In the genomic region with DNA sequence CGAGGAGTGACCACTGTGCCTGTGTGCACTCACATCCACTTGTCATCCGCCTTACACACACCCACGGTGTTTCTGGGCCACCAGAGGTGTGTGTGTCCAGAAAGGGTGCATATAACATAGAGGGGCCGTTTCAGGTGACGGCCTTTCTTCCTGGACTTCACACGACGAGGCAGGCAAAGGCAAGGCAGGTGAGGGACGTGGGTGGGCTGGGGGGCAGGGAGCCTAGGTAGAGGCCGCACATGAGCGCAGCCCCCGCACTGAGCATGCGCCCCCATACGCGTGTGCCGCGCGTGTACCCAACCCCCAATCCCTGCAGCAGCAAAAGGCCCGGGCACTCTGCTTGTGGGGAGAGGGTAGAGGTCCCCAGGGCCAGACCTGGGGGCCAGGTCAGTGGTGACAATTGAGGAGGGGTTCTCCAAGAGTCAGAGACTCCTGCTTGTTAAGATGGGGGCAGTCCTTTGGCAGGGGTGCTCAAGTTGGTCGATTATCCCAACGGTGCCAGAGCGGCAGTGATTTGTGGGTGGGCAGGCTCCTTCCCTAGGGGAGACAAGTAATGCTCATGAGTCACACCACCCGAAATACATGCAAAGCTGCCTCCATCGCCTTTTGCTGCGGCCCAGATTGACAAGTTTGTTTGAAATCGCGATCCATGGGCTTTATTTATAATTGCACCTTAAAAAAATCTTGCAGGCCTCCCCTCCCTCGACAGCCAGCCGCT, we compare ENCODE assay signal across 8 cellular contexts. TPM values are rescaled to one million over a fixed set of nuclear protein-coding genes. Genes with fewer than 3 reads are reported as not detected.
DNase-seq lines count a peak whose midpoint lies in the region; ATAC-seq and TF ChIP-seq lines count a peak whose summit lies in the region.

No MANE protein-coding gene starts in this region.

- ATAC-seq in GM18867 (IDR thresholded peaks at IDR 0.05; ENCODE audit: unreplicated experiment), result no peak

- H2AFZ ChIP-seq in PC-9, result peak overlapping the region; percentile 96

- H3K27ac Mint-ChIP-seq in T-helper 2 cell treated with Interferon-gamma antibody and Interleukin-4, amounts not matched to agents 5 μg/mL and 100 μg/mL, for 36 hours, result peak overlapping the region; percentile 91

- no peaks in the 10 kb centered on the region for H3K27me3 ChIP-seq in PC-9 (ENCODE audit: insufficient read depth, low read depth)
- no peaks in the 10 kb centered on the region for H3K27me3 ChIP-seq in mucosa of rectum (ENCODE audit: control insufficient read depth in 2 of 2, insufficient read depth in 2 of 2, low read length in 2 of 2)

- H3K27me3 Mint-ChIP-seq in T-helper 2 cell treated with Interferon-gamma antibody and Interleukin-4, amounts not matched to agents 5 μg/mL and 100 μg/mL, for 36 hours (ENCODE audit: low read depth), result no peaks in the 10 kb centered on the region

- H3K36me3 ChIP-seq in PC-9 (ENCODE audit: low read depth), result no peaks in the 10 kb centered on the region
- no peaks in the 10 kb centered on the region for H3K36me3 ChIP-seq in mucosa of rectum (ENCODE audit: control insufficient read depth in 2 of 2, insufficient read depth in 2 of 2, low read length in 2 of 2)

- H4K20me1 ChIP-seq in PC-9 (ENCODE audit: insufficient read depth), result peaks cover 11% of the 10 kb centered on the region

- no peaks in the 10 kb centered on the region for H3K36me3 Mint-ChIP-seq in T-helper 2 cell treated with Interferon-gamma antibody and Interleukin-4, amounts not matched to agents 5 μg/mL and 100 μg/mL, for 36 hours (ENCODE audit: low read depth)

- CTCF ChIA-PET in PC-9 (lab: Charles Lee), result interaction anchor here (0.6 to 0.7 kb wide), 4 partner anchors 35 to 211 kb away, joined by 3 to 9 read pairs (median 6); no protein-coding TSS in a partner anchor

- DNase-seq in T-helper 2 cell treated with Interferon-gamma antibody and Interleukin-4, amounts not matched to agents 5 μg/mL and 100 μg/mL, for 36 hours (ENCODE audit: low spot score), result no peak
- DNase-seq in T-helper 2 cell (no peak), PC-9 (peak in 1 of 2 experiments; percentile 33), GM13976 (ENCODE audit: low spot score) (no peak), 8988T (no peak)

- H3K4me1 Mint-ChIP-seq in T-helper 2 cell treated with Interferon-gamma antibody and Interleukin-4, amounts not matched to agents 5 μg/mL and 100 μg/mL, for 36 hours (ENCODE audit: low read depth), result peaks cover 50% of the 10 kb centered on the region

- H3K9me3 Mint-ChIP-seq in T-helper 2 cell treated with Interferon-gamma antibody and Interleukin-4, amounts not matched to agents 5 μg/mL and 100 μg/mL, for 36 hours, result no peaks in the 10 kb centered on the region

- POLR2A ChIA-PET in PC-9 (lab: Charles Lee; ENCODE audit: unreplicated experiment), result interaction anchor here (0.9 kb wide), 1 partner anchor 465 kb away, joined by 6 read pairs; no protein-coding TSS in a partner anchor

- peaks cover 51% of the 10 kb centered on the region for H3K79me2 ChIP-seq in PC-9 (ENCODE audit: low read depth)

- peak overlapping the region; percentile 87 for H3K4me3 Mint-ChIP-seq in T-helper 2 cell treated with Interferon-gamma antibody and Interleukin-4, amounts not matched to agents 5 μg/mL and 100 μg/mL, for 36 hours

- H3K9me2 ChIP-seq in PC-9 (ENCODE audit: insufficient read depth), result no peaks in the 10 kb centered on the region

- H3K27ac ChIP-seq in PC-9 (no peak overlapping the region), cingulate gyrus (ENCODE audit: low read depth, low read length) (peak overlapping the region; percentile 88), mucosa of rectum (ENCODE audit: low read depth in 2 of 2, low read length in 2 of 2) (peak overlapping the region in 1 of 2 donors; percentile 91)

- peak overlapping the region; percentile 75 for H3K4me2 ChIP-seq in PC-9

- intact Hi-C loops in PC-9 (cut with micrococcal nuclease; ENCODE audit: unreplicated experiment), result loop anchor here (2.0 to 5.0 kb wide), 2 partner anchors 48 to 197 kb away; no protein-coding TSS in a partner anchor

- H3K4me1 ChIP-seq in PC-9 (replicated peaks; ENCODE audit: insufficient read depth) (peaks cover 46% of the 10 kb centered on the region), mucosa of rectum (ENCODE audit: control insufficient read depth in 2 of 2, insufficient read depth in 2 of 2, low read length in 2 of 2) (peaks cover 42 to 58% of the 10 kb centered on the region in 2 donors)

- in situ Hi-C loops in GM13976 (cut with MboI; ENCODE audit: low sequenced_read_pairs, unreplicated experiment), result no loop called here

- no TSS peak for BruUV-seq in PC-9 (replicated peaks; lab: Mats Ljungman, UMichigan)

- no peak for TF ChIP-seq CTCF in PC-9 (conservative IDR thresholded peaks at IDR 0.05)
- no peak for TF ChIP-seq CTCF in GM13976 (IDR thresholded peaks at IDR 0.05; ENCODE audit: borderline replicate concordance, control extremely low read depth, extremely low read depth, insufficient read depth, missing control alignments)

- H3F3A ChIP-seq in PC-9 (ENCODE audit: insufficient read depth, low read depth), result peaks cover 30% of the 10 kb centered on the region

- H3K9ac ChIP-seq in mucosa of rectum (ENCODE audit: low read depth in 1 of 2, low read length in 2 of 2), result peak overlapping the region; percentile 78 to 81

- no peaks in the 10 kb centered on the region for H3K9me3 ChIP-seq in PC-9 (ENCODE audit: insufficient read depth, low read depth)
- H3K9me3 ChIP-seq in mucosa of rectum (ENCODE audit: control insufficient read depth in 2 of 2, low read length in 2 of 2), result no peaks in the 10 kb centered on the region

- H3K4me3 ChIP-seq in PC-9 (peak overlapping the region; percentile 59), mucosa of rectum (ENCODE audit: low read length in 2 of 2) (peak overlapping the region in 1 of 2 donors; percentile 80)

RNA-seq across cellular contexts. Expression of a gene that starts 1.0 kb away (rescaled TPM):
- total RNA-seq in PC-9 (2021), result 84.8 and 100 TPM in 2 replicates

RNA-seq across cellular contexts. Expression of a gene that starts 2.5 kb away (rescaled TPM):
- 28.4 and 43.2 TPM in 2 replicates for total RNA-seq in PC-9 (2021)

RNA-seq across cellular contexts. Expression of a gene that starts 21.9 kb away (rescaled TPM):
- 46.9 and 68.8 TPM in 2 replicates for total RNA-seq in PC-9 (2021)

RNA-seq across cellular contexts. Expression of a gene that starts 23.6 kb away (rescaled TPM):
- 12.9 and 14.8 TPM in 2 replicates for total RNA-seq in PC-9 (2021)

RNA-seq across cellular contexts. Expression of a gene that starts 32.3 kb away (rescaled TPM):
- 35.0 and 52.1 TPM in 2 replicates for total RNA-seq in PC-9 (2021)
